Comparison of ENCODE assay signal across 20 cellular contexts in genomic region chr1:160405331-160405877, GRCh38. TPM values are rescaled to one million over a fixed set of nuclear protein-coding genes. Genes with fewer than 3 reads are reported as not detected.
DNase-seq lines count a peak whose midpoint lies in the region; ATAC-seq and TF ChIP-seq lines count a peak whose summit lies in the region.
"Had no signal": no experiment of that assay in that cellular context is flagged by ENCODE, and none has a peak within 500 bp of the region (broad histone marks: within the 10 kb centered on the region; RNA-seq: fewer than 3 reads in every experiment).

No MANE protein-coding gene starts in this region.

- H3K27ac Mint-ChIP-seq in activated naive CD8-positive, alpha-beta T cell: peak overlapping the region; percentile 5
- no peak overlapping the region for H3K27ac Mint-ChIP-seq in activated naive CD8-positive, alpha-beta T cell treated with anti-CD3 and anti-CD28 coated beads, Interleukin-2, amount 50 U/mL, for 24 hours
- H3K27ac Mint-ChIP-seq in neural crest cell (ENCODE audit: unreplicated experiment): peak overlapping the region; percentile 64
- peak overlapping the region; percentile 12 for H3K27ac Mint-ChIP-seq in type B pancreatic cell
- H3K27ac Mint-ChIP-seq: CD8-positive, alpha-beta T cell had no signal

- no peak for TF ChIP-seq POLR2A in esophagus squamous epithelium (IDR thresholded peaks at IDR 0.05)

- no peaks in the 10 kb centered on the region for H3K36me3 ChIP-seq in esophagus squamous epithelium

- H3K4me3 Mint-ChIP-seq in activated naive CD8-positive, alpha-beta T cell: no peak overlapping the region
- no peak overlapping the region for H3K4me3 Mint-ChIP-seq in activated naive CD8-positive, alpha-beta T cell treated with anti-CD3 and anti-CD28 coated beads, Interleukin-2, amount 50 U/mL, for 24 hours
- H3K4me3 Mint-ChIP-seq in neural crest cell: peak overlapping the region; percentile 95
- H3K4me3 Mint-ChIP-seq in type B pancreatic cell: peak overlapping the region; percentile 75
- H3K4me3 Mint-ChIP-seq: CD8-positive, alpha-beta T cell had no signal

- TF ChIP-seq CTCF in esophagus squamous epithelium (IDR thresholded peaks at IDR 0.05): no peak
- no peak for TF ChIP-seq CTCF in neural crest cell (conservative IDR thresholded peaks at IDR 0.05)
- TF ChIP-seq CTCF in type B pancreatic cell (conservative IDR thresholded peaks at IDR 0.05): no peak

- intact Hi-C loops in esophagus squamous epithelium (cut with DNase I): no loop called here

- H3K9me3 ChIP-seq in esophagus squamous epithelium: no peaks in the 10 kb centered on the region
- H3K9me3 ChIP-seq: BLaER1 had no signal

- peak overlapping the region in 3 of 4 donors; percentile 20 to 88 (median 86) for H3K27ac ChIP-seq in esophagus squamous epithelium
- H3K27ac ChIP-seq: BLaER1, KMS-11 had no signal

- WGBS in esophagus squamous epithelium, 2 donors: 46 to 82% methylated on average over 1 to 2 of the region's 2 CpGs

- no peaks in the 10 kb centered on the region for H3K36me3 Mint-ChIP-seq in activated naive CD8-positive, alpha-beta T cell
- no peaks in the 10 kb centered on the region for H3K36me3 Mint-ChIP-seq in activated naive CD8-positive, alpha-beta T cell treated with anti-CD3 and anti-CD28 coated beads, Interleukin-2, amount 50 U/mL, for 24 hours (ENCODE audit: low read depth)
- H3K36me3 Mint-ChIP-seq in neural crest cell (ENCODE audit: low read depth) (peaks cover 8% of the 10 kb centered on the region), type B pancreatic cell (peaks cover 9% of the 10 kb centered on the region)
- H3K36me3 Mint-ChIP-seq: CD8-positive, alpha-beta T cell had no signal

- H3K4me3 ChIP-seq in esophagus squamous epithelium: no peak overlapping the region
- H3K4me3 ChIP-seq: BLaER1 had no signal

- peaks cover 11% of the 10 kb centered on the region for H3K4me1 Mint-ChIP-seq in activated naive CD8-positive, alpha-beta T cell (ENCODE audit: low read depth)
- peaks cover 11% of the 10 kb centered on the region for H3K4me1 Mint-ChIP-seq in activated naive CD8-positive, alpha-beta T cell treated with anti-CD3 and anti-CD28 coated beads, Interleukin-2, amount 50 U/mL, for 24 hours
- H3K4me1 Mint-ChIP-seq in neural crest cell: peaks cover 80% of the 10 kb centered on the region
- peaks cover 72% of the 10 kb centered on the region for H3K4me1 Mint-ChIP-seq in type B pancreatic cell (ENCODE audit: unreplicated experiment)

- peaks cover 5% of the 10 kb centered on the region for H3K27me3 Mint-ChIP-seq in activated naive CD8-positive, alpha-beta T cell
- H3K27me3 Mint-ChIP-seq in activated naive CD8-positive, alpha-beta T cell treated with anti-CD3 and anti-CD28 coated beads, Interleukin-2, amount 50 U/mL, for 24 hours: peaks cover 10% of the 10 kb centered on the region
- no peaks in the 10 kb centered on the region for H3K27me3 Mint-ChIP-seq in neural crest cell (ENCODE audit: low read depth)
- no peaks in the 10 kb centered on the region for H3K27me3 Mint-ChIP-seq in type B pancreatic cell

- peaks cover 24 to 100% (median 62%) of the 10 kb centered on the region in 3 donors for H3K4me1 ChIP-seq in esophagus squamous epithelium

- H3K27me3 ChIP-seq in esophagus squamous epithelium: peaks cover 0 to 13% (median 0%) of the 10 kb centered on the region in 4 donors
- H3K27me3 ChIP-seq: BLaER1 had no signal

- no peak for DNase-seq in activated naive CD8-positive, alpha-beta T cell treated with anti-CD3 and anti-CD28 coated beads, Interleukin-2, amount 50 U/mL, for 24 hours
- DNase-seq in esophagus squamous epithelium (lab: John Stamatoyannopoulos, UW): no peak
- no peak for DNase-seq in neural crest cell (ENCODE audit: low read depth, low spot score)
- DNase-seq in type B pancreatic cell (ENCODE audit: extremely low spot score, unreplicated experiment): no peak
- no peak for DNase-seq in DMS53 (lab: John Stamatoyannopoulos, UW)
- DNase-seq in 8988T: no peak
- DNase-seq: DMS79, NCI-H1048, NCI-H146, NCI-H345, NCI-H526 treated with DMSO at 0.1 percent for 48 hours, SHP77 treated with DMSO at 0.1 percent for 48 hours had no signal

- no peaks in the 10 kb centered on the region for H3K9me3 Mint-ChIP-seq in activated naive CD8-positive, alpha-beta T cell (ENCODE audit: low read depth)
- no peaks in the 10 kb centered on the region for H3K9me3 Mint-ChIP-seq in activated naive CD8-positive, alpha-beta T cell treated with anti-CD3 and anti-CD28 coated beads, Interleukin-2, amount 50 U/mL, for 24 hours
- H3K9me3 Mint-ChIP-seq in neural crest cell: no peaks in the 10 kb centered on the region
- no peaks in the 10 kb centered on the region for H3K9me3 Mint-ChIP-seq in type B pancreatic cell
- H3K9me3 Mint-ChIP-seq: CD8-positive, alpha-beta T cell had no signal

- ATAC-seq in activated naive CD8-positive, alpha-beta T cell treated with anti-CD3 and anti-CD28 coated beads, Interleukin-2, amount 50 U/mL, for 24 hours: no peak
- ATAC-seq in HG03460 (IDR thresholded peaks at IDR 0.05; ENCODE audit: unreplicated experiment): no peak
- ATAC-seq: CD8-positive, alpha-beta T cell; HepG2 had no signal

RNA-seq across cellular contexts. Expression of gene VANGL2, which starts 5.0 kb away (rescaled TPM):
- total RNA-seq in esophagus squamous epithelium (10 to 100 TPM in 1 of 4 donors, 1 to 10 TPM in 3; 5.9 to 10.8 (median 7.7) TPM), neural crest cell (106 and 109 TPM in 2 replicates), type B pancreatic cell (ENCODE audit: low replicate concordance) (19.8 and 67.3 TPM in 2 replicates)
- total RNA-seq: CD8-positive, alpha-beta T cell; HepG2 had no signal

RNA-seq across cellular contexts. Expression of gene NHLH1, which starts 38.5 kb away (rescaled TPM):
- total RNA-seq in esophagus squamous epithelium: under 1 TPM in 1 of 4 donors, not detected in 3; 0.19 TPM
- 10.0 and 10.6 TPM in 2 replicates for total RNA-seq in neural crest cell
- 0.48 and 2.2 TPM in 2 replicates for total RNA-seq in type B pancreatic cell (ENCODE audit: low replicate concordance)
- total RNA-seq: A172, G401 had no signal

Comparison
In these comparisons a context has a peak if more than half of its experiments do, and no peak if none do; other contexts are left out.
1. H3K4me3 Mint-ChIP-seq: peak in neural crest cell (single experiment) and type B pancreatic cell (single experiment); none in activated naive CD8-positive, alpha-beta T cell (single experiment) and activated naive CD8-positive, alpha-beta T cell treated with anti-CD3 and anti-CD28 coated beads, Interleukin-2, amount 50 U/mL, for 24 hours (single experiment).